In the genomic region with DNA sequence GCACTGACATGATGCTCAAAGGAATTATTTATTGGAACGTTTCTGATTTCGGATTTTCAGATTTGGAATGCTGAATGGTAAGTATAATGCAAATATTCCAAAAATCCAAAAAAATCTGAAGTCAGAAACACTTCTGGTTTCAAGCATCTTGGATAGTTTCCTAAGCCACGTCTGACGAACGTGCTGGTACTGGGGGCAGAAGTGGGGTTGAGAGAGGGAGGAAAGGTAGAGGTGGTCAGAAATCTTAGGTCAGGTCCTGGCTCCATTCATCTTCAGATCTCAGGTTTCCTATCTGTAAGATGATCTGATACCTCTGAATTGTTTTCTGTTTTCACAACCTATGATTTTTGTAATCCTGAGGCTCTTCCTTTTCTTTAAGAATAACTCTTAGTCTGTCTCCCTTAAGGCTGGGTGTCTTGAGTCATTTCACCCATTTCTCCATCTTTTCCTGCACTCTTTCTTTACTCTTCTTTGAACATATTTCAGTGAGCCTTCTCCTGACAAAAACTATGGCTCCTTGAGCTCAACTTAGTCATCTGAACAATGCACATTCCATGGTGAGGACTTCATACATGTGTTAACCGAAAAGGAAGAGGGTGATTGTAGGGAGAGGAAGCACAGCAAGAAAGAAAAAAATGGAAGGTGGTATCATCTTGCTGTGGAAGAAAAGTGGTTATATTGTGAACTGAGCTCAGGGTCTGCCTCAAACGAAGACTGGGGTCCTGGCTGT, we compare ENCODE assay signal across 20 cellular contexts. TPM values are rescaled to one million over a fixed set of nuclear protein-coding genes. Genes with fewer than 3 reads are reported as not detected.
"Had no signal": no experiment of that assay in that cellular context is flagged by ENCODE, and none has a peak within 500 bp of the region (broad histone marks: within the 10 kb centered on the region; RNA-seq: fewer than 3 reads in every experiment).

No MANE protein-coding gene starts in this region.

- H3K36me3 ChIP-seq: cardiac muscle cell, left lung, ovary, prostate gland had no signal

- ATAC-seq: activated CD4-positive, CD25-positive, alpha-beta regulatory T cell treated with anti-CD3 and anti-CD28 coated beads, Interleukin-2, amount 50 U/mL, for 24 hours; activated T-cell treated with anti-CD3 and anti-CD28 coated beads, Interleukin-2, amount 50 U/mL, for 72 hours; left lung; naive thymus-derived CD4-positive, alpha-beta T cell had no signal

- H3K4me1 Mint-ChIP-seq: activated CD4-positive, alpha-beta memory T cell treated with anti-CD3 and anti-CD28 coated beads, Interleukin-2, amount 10 ng/mL, durations not matched to agents 7 days and 5 days; activated CD4-positive, alpha-beta T cell treated with anti-CD3 and anti-CD28 coated beads, Interleukin-2, amount 10 ng/mL, durations not matched to agents 24 days and 14 days; activated naive CD8-positive, alpha-beta T cell treated with anti-CD3 and anti-CD28 coated beads, Interleukin-2, amount 10 ng/mL, durations not matched to agents 7 days and 5 days; naive thymus-derived CD4-positive, alpha-beta T cell had no signal

- H3K36me3 Mint-ChIP-seq: activated naive CD8-positive, alpha-beta T cell treated with anti-CD3 and anti-CD28 coated beads, Interleukin-2, amount 10 ng/mL, durations not matched to agents 7 days and 5 days; naive thymus-derived CD4-positive, alpha-beta T cell had no signal

- H3K4me3 Mint-ChIP-seq: activated CD4-positive, alpha-beta memory T cell treated with anti-CD3 and anti-CD28 coated beads, Interleukin-2, amount 10 ng/mL, durations not matched to agents 7 days and 5 days; activated CD4-positive, alpha-beta T cell treated with anti-CD3 and anti-CD28 coated beads, Interleukin-2, amount 10 ng/mL, durations not matched to agents 24 days and 14 days; activated naive CD4-positive, alpha-beta T cell treated with anti-CD3 and anti-CD28 coated beads for 36 hours; activated naive CD8-positive, alpha-beta T cell treated with anti-CD3 and anti-CD28 coated beads, Interleukin-2, amount 10 ng/mL, durations not matched to agents 7 days and 5 days; activated T-cell treated with anti-CD3 and anti-CD28 coated beads, Interleukin-2, amount 50 U/mL, for 72 hours; naive thymus-derived CD4-positive, alpha-beta T cell had no signal

- H3K9me3 ChIP-seq: left lung, ovary, prostate gland, right atrium auricular region had no signal

- H3K27ac Mint-ChIP-seq: activated CD4-positive, alpha-beta memory T cell treated with anti-CD3 and anti-CD28 coated beads, Interleukin-2, amount 10 ng/mL, durations not matched to agents 7 days and 5 days; activated CD4-positive, alpha-beta T cell treated with anti-CD3 and anti-CD28 coated beads, Interleukin-2, amount 10 ng/mL, durations not matched to agents 24 days and 14 days; activated naive CD4-positive, alpha-beta T cell treated with anti-CD3 and anti-CD28 coated beads for 36 hours; activated naive CD8-positive, alpha-beta T cell treated with anti-CD3 and anti-CD28 coated beads, Interleukin-2, amount 10 ng/mL, durations not matched to agents 7 days and 5 days; activated T-cell treated with anti-CD3 and anti-CD28 coated beads, Interleukin-2, amount 50 U/mL, for 72 hours; naive thymus-derived CD4-positive, alpha-beta T cell had no signal

- H3K27ac ChIP-seq: cardiac muscle cell, left lung, ovary, prostate gland had no signal

- DNase-seq: activated CD4-positive, alpha-beta memory T cell treated with anti-CD3 and anti-CD28 coated beads, Interleukin-2, amount 10 ng/mL, durations not matched to agents 7 days and 5 days; activated CD4-positive, alpha-beta T cell treated with anti-CD3 and anti-CD28 coated beads, Interleukin-2, amount 10 ng/mL, durations not matched to agents 24 days and 14 days; activated effector memory CD4-positive, alpha-beta T cell treated with Interleukin-2 at 50 U/mL for 16 hours; activated naive CD4-positive, alpha-beta T cell treated with anti-CD3 and anti-CD28 coated beads for 36 hours; activated naive CD8-positive, alpha-beta T cell treated with anti-CD3 and anti-CD28 coated beads, Interleukin-2, amount 10 ng/mL, durations not matched to agents 7 days and 5 days; activated T-cell treated with anti-CD3 and anti-CD28 coated beads, Interleukin-2, amount 50 U/mL, for 72 hours; amygdala; left lung; naive thymus-derived CD4-positive, alpha-beta T cell; ovary; stimulated activated CD4-positive, alpha-beta T cell treated with anti-CD3 and anti-CD28 coated beads, Interleukin-4, amount 100 ng/mL, for 24 hours; stimulated activated naive CD4-positive, alpha-beta T cell treated with Interleukin-2 at 50 U/mL for 16 hours; T-helper 2 cell had no signal

- H3K4me1 ChIP-seq: left lung, prostate gland had no signal

- H3K9me3 Mint-ChIP-seq: activated CD4-positive, alpha-beta memory T cell treated with anti-CD3 and anti-CD28 coated beads, Interleukin-2, amount 10 ng/mL, durations not matched to agents 7 days and 5 days; activated CD4-positive, alpha-beta T cell treated with anti-CD3 and anti-CD28 coated beads, Interleukin-2, amount 10 ng/mL, durations not matched to agents 24 days and 14 days; activated naive CD4-positive, alpha-beta T cell treated with anti-CD3 and anti-CD28 coated beads for 36 hours; activated naive CD8-positive, alpha-beta T cell treated with anti-CD3 and anti-CD28 coated beads, Interleukin-2, amount 10 ng/mL, durations not matched to agents 7 days and 5 days; activated T-cell treated with anti-CD3 and anti-CD28 coated beads, Interleukin-2, amount 50 U/mL, for 72 hours had no signal

- H3K27me3 ChIP-seq: cardiac muscle cell, left lung, ovary, right atrium auricular region had no signal

- H3K4me3 ChIP-seq: cardiac muscle cell, left lung, lung, ovary, prostate gland had no signal

RNA-seq across cellular contexts. Expression of a gene that starts 3.3 kb away (rescaled TPM):
- total RNA-seq: activated CD4-positive, alpha-beta memory T cell treated with anti-CD3 and anti-CD28 coated beads, Interleukin-2, amount 10 ng/mL, durations not matched to agents 7 days and 5 days; activated CD4-positive, alpha-beta T cell treated with anti-CD3 and anti-CD28 coated beads, Interleukin-2, amount 10 ng/mL, durations not matched to agents 24 days and 14 days; activated naive CD4-positive, alpha-beta T cell treated with anti-CD3 and anti-CD28 coated beads for 36 hours; glomerular endothelial cell had no signal
- polyA plus RNA-seq: keratinocyte; naive thymus-derived CD4-positive, alpha-beta T cell had no signal
